20 cellular contexts compared by ENCODE assay signal in the genomic region with DNA sequence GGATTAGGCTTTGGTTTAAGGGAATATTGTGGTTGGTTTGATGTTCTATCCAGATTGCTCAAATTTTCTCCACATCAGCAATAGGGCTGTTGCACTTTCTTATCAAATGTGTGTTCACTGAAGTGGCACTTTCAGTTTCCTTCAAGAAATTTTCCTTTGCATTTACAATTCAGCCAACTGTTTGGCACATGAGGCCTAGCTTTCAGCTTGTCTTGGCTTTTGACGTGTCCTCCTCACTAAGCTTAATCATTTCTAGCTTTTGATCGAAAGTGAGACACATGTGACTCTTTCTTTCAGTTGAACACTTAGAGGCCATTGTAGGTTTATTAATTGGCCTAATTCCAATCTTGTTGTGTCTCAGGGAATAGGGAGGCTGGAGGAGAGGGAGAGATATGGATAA.
DNase-seq lines count a peak whose midpoint lies in the region; ATAC-seq, FAIRE-seq and TF ChIP-seq lines count a peak whose summit lies in the region.
"Had no signal": no experiment of that assay in that cellular context is flagged by ENCODE, and none has a peak within 500 bp of the region (broad histone marks: within the 10 kb centered on the region; RNA-seq: fewer than 3 reads in every experiment).

No MANE protein-coding gene starts in this region.

- H3K4me3 Mint-ChIP-seq in WTC11, result no peak overlapping the region
- H3K4me3 Mint-ChIP-seq: endodermal cell had no signal

- H3K36me3 Mint-ChIP-seq in WTC11, result no peaks in the 10 kb centered on the region

- POLR2A ChIA-PET in WTC11 (lab: Charles Lee), result no interaction called here

- peak; percentile 96 for ATAC-seq in GM18511 (IDR thresholded peaks at IDR 0.05; ENCODE audit: unreplicated experiment)
- ATAC-seq in GM21381 (IDR thresholded peaks at IDR 0.05; ENCODE audit: unreplicated experiment), result peak; percentile 75
- ATAC-seq in HG03280 (IDR thresholded peaks at IDR 0.05; ENCODE audit: unreplicated experiment), result peak; percentile 50
- no peak for ATAC-seq in WTC11
- ATAC-seq: left colon, right lobe of liver had no signal

- no peak overlapping the region for H3K27ac Mint-ChIP-seq in WTC11
- H3K27ac Mint-ChIP-seq: endodermal cell had no signal

- H3K27me3 Mint-ChIP-seq in WTC11 (ENCODE audit: low read depth), result no peaks in the 10 kb centered on the region

- no peaks in the 10 kb centered on the region for H3K36me3 ChIP-seq in bronchial epithelial cell (ENCODE audit: control insufficient read depth, insufficient read depth, low read length)
- H3K36me3 ChIP-seq in WERI-Rb-1, result no peaks in the 10 kb centered on the region
- H3K36me3 ChIP-seq: neutrophil, right lobe of liver had no signal

- H3K27ac ChIP-seq in WERI-Rb-1, result no peak overlapping the region
- H3K27ac ChIP-seq: neutrophil, right lobe of liver had no signal

- DNase-seq in bronchial epithelial cell (ENCODE audit: low read depth), result no peak
- no peak for DNase-seq in WTC11 (ENCODE audit: low spot score)
- no peak for DNase-seq in stimulated activated CD4-positive, alpha-beta T cell treated with anti-CD3 and anti-CD28 coated beads, Interleukin-2, amount 100 ng/mL, for 48 hours
- DNase-seq in WERI-Rb-1, result no peak
- DNase-seq in HPDE6-E6E7 (ENCODE audit: extremely low spot score), result no peak
- DNase-seq: activated effector memory CD4-positive, alpha-beta T cell treated with Interleukin-2 at 50 U/mL for 16 hours; amygdala; endodermal cell; HCEC 1CT; left colon; NCI-H1436 treated with DMSO at 0.1 percent for 48 hours; NCI-H2227 treated with DMSO at 0.1 percent for 48 hours; NK-92 treated with Interleukin-12 subunit alpha and Interleukin-12 subunit beta, amount 100 ng/mL, for 24 hours; right lobe of liver; T-helper 1 cell had no signal

- no peaks in the 10 kb centered on the region for H3K4me1 Mint-ChIP-seq in WTC11
- H3K4me1 Mint-ChIP-seq: endodermal cell had no signal

- CTCF ChIA-PET in WTC11 (lab: Charles Lee), result no interaction called here

- H3K4me3 ChIP-seq in bronchial epithelial cell (ENCODE audit: low read depth, low read length) (no peak overlapping the region), WERI-Rb-1 (ENCODE audit: low read depth, low read length) (no peak overlapping the region)
- H3K4me3 ChIP-seq: right lobe of liver had no signal

- H3K9me3 Mint-ChIP-seq in WTC11, result peaks cover 9% of the 10 kb centered on the region; the same call in 1 of the 2 replicates

- H3K27me3 ChIP-seq in bronchial epithelial cell (ENCODE audit: control insufficient read depth, insufficient read depth, low read length) (no peaks in the 10 kb centered on the region), WERI-Rb-1 (ENCODE audit: insufficient read depth, low read depth, severe bottlenecking) (no peaks in the 10 kb centered on the region)
- H3K27me3 ChIP-seq: neutrophil, right lobe of liver had no signal

- FAIRE-seq in bronchial epithelial cell (lab: Jason Lieb, UNC), result peak; percentile 13
- FAIRE-seq: GM12891 had no signal

- H3K9me3 ChIP-seq in WERI-Rb-1 (ENCODE audit: severe bottlenecking), result no peaks in the 10 kb centered on the region
- H3K9me3 ChIP-seq: neutrophil, right lobe of liver had no signal

- TF ChIP-seq CTCF in bronchial epithelial cell (IDR thresholded peaks at IDR 0.05; ENCODE audit: insufficient read depth, low read length, severe bottlenecking) (no peak), WTC11 (IDR thresholded peaks at IDR 0.05) (no peak), WERI-Rb-1 (IDR thresholded peaks at IDR 0.05; ENCODE audit: low read depth, low read length) (no peak)

TF ChIP-seq in WTC11, 78 proteins besides CTCF, POLR2A, EP300 and RAD21:
- TF ChIP-seq ZNF317 (CRISPR knock-in tag; IDR thresholded peaks at IDR 0.05; ENCODE audit: borderline replicate concordance, low read depth) (no peak), ZNF423 (CRISPR knock-in tag; IDR thresholded peaks at IDR 0.05) (no peak), NFE2L1 (CRISPR knock-in tag; IDR thresholded peaks at IDR 0.05) (no peak), ELF4 (CRISPR knock-in tag; IDR thresholded peaks at IDR 0.05; ENCODE audit: low read depth) (no peak), RELA (CRISPR knock-in tag; IDR thresholded peaks at IDR 0.05; ENCODE audit: borderline replicate concordance) (no peak)
- TF ChIP-seq, protein P1, sequence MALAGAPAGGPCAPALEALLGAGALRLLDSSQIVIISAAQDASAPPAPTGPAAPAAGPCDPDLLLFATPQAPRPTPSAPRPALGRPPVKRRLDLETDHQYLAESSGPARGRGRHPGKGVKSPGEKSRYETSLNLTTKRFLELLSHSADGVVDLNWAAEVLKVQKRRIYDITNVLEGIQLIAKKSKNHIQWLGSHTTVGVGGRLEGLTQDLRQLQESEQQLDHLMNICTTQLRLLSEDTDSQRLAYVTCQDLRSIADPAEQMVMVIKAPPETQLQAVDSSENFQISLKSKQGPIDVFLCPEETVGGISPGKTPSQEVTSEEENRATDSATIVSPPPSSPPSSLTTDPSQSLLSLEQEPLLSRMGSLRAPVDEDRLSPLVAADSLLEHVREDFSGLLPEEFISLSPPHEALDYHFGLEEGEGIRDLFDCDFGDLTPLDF (CRISPR knock-in tag; IDR thresholded peaks at IDR 0.05), result no peak
- TF ChIP-seq, protein P2, sequence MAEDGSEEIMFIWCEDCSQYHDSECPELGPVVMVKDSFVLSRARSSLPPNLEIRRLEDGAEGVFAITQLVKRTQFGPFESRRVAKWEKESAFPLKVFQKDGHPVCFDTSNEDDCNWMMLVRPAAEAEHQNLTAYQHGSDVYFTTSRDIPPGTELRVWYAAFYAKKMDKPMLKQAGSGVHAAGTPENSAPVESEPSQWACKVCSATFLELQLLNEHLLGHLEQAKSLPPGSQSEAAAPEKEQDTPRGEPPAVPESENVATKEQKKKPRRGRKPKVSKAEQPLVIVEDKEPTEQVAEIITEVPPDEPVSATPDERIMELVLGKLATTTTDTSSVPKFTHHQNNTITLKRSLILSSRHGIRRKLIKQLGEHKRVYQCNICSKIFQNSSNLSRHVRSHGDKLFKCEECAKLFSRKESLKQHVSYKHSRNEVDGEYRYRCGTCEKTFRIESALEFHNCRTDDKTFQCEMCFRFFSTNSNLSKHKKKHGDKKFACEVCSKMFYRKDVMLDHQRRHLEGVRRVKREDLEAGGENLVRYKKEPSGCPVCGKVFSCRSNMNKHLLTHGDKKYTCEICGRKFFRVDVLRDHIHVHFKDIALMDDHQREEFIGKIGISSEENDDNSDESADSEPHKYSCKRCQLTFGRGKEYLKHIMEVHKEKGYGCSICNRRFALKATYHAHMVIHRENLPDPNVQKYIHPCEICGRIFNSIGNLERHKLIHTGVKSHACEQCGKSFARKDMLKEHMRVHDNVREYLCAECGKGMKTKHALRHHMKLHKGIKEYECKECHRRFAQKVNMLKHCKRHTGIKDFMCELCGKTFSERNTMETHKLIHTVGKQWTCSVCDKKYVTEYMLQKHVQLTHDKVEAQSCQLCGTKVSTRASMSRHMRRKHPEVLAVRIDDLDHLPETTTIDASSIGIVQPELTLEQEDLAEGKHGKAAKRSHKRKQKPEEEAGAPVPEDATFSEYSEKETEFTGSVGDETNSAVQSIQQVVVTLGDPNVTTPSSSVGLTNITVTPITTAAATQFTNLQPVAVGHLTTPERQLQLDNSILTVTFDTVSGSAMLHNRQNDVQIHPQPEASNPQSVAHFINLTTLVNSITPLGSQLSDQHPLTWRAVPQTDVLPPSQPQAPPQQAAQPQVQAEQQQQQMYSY (CRISPR knock-in tag; IDR thresholded peaks at IDR 0.05), result no peak
- TF ChIP-seq, protein P3, sequence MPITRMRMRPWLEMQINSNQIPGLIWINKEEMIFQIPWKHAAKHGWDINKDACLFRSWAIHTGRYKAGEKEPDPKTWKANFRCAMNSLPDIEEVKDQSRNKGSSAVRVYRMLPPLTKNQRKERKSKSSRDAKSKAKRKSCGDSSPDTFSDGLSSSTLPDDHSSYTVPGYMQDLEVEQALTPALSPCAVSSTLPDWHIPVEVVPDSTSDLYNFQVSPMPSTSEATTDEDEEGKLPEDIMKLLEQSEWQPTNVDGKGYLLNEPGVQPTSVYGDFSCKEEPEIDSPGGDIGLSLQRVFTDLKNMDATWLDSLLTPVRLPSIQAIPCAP (CRISPR knock-in tag; IDR thresholded peaks at IDR 0.05), result no peak
- TF ChIP-seq, protein P4, sequence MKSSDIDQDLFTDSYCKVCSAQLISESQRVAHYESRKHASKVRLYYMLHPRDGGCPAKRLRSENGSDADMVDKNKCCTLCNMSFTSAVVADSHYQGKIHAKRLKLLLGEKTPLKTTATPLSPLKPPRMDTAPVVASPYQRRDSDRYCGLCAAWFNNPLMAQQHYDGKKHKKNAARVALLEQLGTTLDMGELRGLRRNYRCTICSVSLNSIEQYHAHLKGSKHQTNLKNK (CRISPR knock-in tag; IDR thresholded peaks at IDR 0.05), result no peak
- TF ChIP-seq, protein P5, sequence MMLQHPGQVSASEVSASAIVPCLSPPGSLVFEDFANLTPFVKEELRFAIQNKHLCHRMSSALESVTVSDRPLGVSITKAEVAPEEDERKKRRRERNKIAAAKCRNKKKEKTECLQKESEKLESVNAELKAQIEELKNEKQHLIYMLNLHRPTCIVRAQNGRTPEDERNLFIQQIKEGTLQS (CRISPR knock-in tag; conservative IDR thresholded peaks at IDR 0.05), result no peak
- TF ChIP-seq, protein P6, sequence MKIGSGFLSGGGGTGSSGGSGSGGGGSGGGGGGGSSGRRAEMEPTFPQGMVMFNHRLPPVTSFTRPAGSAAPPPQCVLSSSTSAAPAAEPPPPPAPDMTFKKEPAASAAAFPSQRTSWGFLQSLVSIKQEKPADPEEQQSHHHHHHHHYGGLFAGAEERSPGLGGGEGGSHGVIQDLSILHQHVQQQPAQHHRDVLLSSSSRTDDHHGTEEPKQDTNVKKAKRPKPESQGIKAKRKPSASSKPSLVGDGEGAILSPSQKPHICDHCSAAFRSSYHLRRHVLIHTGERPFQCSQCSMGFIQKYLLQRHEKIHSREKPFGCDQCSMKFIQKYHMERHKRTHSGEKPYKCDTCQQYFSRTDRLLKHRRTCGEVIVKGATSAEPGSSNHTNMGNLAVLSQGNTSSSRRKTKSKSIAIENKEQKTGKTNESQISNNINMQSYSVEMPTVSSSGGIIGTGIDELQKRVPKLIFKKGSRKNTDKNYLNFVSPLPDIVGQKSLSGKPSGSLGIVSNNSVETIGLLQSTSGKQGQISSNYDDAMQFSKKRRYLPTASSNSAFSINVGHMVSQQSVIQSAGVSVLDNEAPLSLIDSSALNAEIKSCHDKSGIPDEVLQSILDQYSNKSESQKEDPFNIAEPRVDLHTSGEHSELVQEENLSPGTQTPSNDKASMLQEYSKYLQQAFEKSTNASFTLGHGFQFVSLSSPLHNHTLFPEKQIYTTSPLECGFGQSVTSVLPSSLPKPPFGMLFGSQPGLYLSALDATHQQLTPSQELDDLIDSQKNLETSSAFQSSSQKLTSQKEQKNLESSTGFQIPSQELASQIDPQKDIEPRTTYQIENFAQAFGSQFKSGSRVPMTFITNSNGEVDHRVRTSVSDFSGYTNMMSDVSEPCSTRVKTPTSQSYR (CRISPR knock-in tag; IDR thresholded peaks at IDR 0.05), result no peak
TF ChIP-seq in WTC11: peak in this region for 0.
